2 cellular contexts compared by ENCODE assay signal in genomic region chr19:1069009-1069779, GRCh38.
TF ChIP-seq lines count a peak whose summit lies in the region.

No MANE protein-coding gene starts in this region.

TF ChIP-seq in H1, 55 proteins besides CTCF, POLR2A, EP300 and RAD21 (continued from another document):
- TF ChIP-seq ZNF274 (IDR thresholded peaks at IDR 0.05; ENCODE audit: borderline replicate concordance, extremely low read depth, low read length) (no peak), SIRT6 (IDR thresholded peaks at IDR 0.05; ENCODE audit: low read length) (no peak), TCF12 (IDR thresholded peaks at IDR 0.05; ENCODE audit: low read depth, low read length) (no peak), YY1 (IDR thresholded peaks at IDR 0.05; ENCODE audit: low read depth, low read length) (no peak), RFX5 (IDR thresholded peaks at IDR 0.05; ENCODE audit: borderline replicate concordance, low read depth, low read length) (no peak), CBX8 (IDR thresholded peaks at IDR 0.05; ENCODE audit: borderline replicate concordance, low read depth, low read length) (no peak)

TF ChIP-seq in SK-N-SH treated with all-trans-retinoic acid at 6 μM for 48 hours, 23 proteins besides CTCF, POLR2A, EP300 and RAD21 (continued from another document):
- TF ChIP-seq CSRNP3 (CRISPR knock-in tag; IDR thresholded peaks at IDR 0.05) (no peak), GLIS3 (CRISPR knock-in tag; IDR thresholded peaks at IDR 0.05) (no peak), CREB5 (CRISPR knock-in tag; IDR thresholded peaks at IDR 0.05; ENCODE audit: low read depth) (no peak), BACH2 (CRISPR knock-in tag; IDR thresholded peaks at IDR 0.05; ENCODE audit: borderline replicate concordance) (no peak), ZC3H10 (CRISPR knock-in tag; IDR thresholded peaks at IDR 0.05) (no peak), ESRRG (CRISPR knock-in tag; IDR thresholded peaks at IDR 0.05) (no peak), ISL1 (CRISPR knock-in tag; IDR thresholded peaks at IDR 0.05) (no peak), TSHZ2 (CRISPR knock-in tag; IDR thresholded peaks at IDR 0.05) (no peak)
